9 cellular contexts compared by ENCODE assay signal in the genomic region with DNA sequence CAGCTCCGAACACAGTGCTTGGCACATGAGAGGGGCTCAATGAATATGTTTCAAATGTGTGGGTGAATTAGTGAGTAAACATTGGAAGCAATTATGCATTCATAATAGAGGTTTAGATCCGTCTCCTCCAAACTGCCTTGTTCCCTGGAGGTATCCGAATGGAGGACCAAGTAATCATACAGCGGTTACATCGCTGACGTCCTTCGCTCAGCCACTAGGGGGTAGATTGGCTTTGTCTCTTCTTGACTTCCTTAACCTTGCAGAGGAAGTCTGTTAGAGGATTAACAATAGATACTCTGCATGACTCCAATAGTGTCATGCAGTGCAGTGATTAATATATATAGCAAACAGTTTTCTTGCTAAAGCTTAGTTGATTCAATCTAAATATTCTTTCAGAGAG.
A peak's percentile ranks its signal among the peaks of the same experiment; 100 is the strongest.
DNase-seq lines count a peak whose midpoint lies in the region; ATAC-seq and TF ChIP-seq lines count a peak whose summit lies in the region.
"Had no signal": no experiment of that assay in that cellular context is flagged by ENCODE, and none has a peak within 500 bp of the region (broad histone marks: within the 10 kb centered on the region; RNA-seq: fewer than 3 reads in every experiment).

No MANE protein-coding gene starts in this region.

- POLR2A ChIA-PET in HEK293 (lab: Yijun Ruan, JAX), result no interaction called here

- H3K9me3 ChIP-seq in HEK293 (ENCODE audit: control insufficient read depth, insufficient read depth, low read depth, low read length) (no peaks in the 10 kb centered on the region), cardiac muscle cell (ENCODE audit: low read depth) (no peaks in the 10 kb centered on the region), spleen (no peaks in the 10 kb centered on the region)

- H3K4me3 ChIP-seq in HEK293 (ENCODE audit: low read depth, low read length) (no peak overlapping the region), cardiac muscle cell (no peak overlapping the region), spleen (no peak overlapping the region)

- no peak for ATAC-seq in left colon
- ATAC-seq in HG02884 (IDR thresholded peaks at IDR 0.05; ENCODE audit: unreplicated experiment), result no peak
- no peak for ATAC-seq in HG03159 (IDR thresholded peaks at IDR 0.05; ENCODE audit: unreplicated experiment)

- intact Hi-C loops in spleen (cut with DNase I; ENCODE audit: low total_unique reads) (no loop called here), left colon (cut with DNase I, micrococcal nuclease) (no loop called here)

- no peaks in the 10 kb centered on the region for H3K27me3 ChIP-seq in cardiac muscle cell
- H3K27me3 ChIP-seq in spleen (replicated peaks in 1 of 7), result no peaks in the 10 kb centered on the region

- TF ChIP-seq POLR2A in spleen (IDR thresholded peaks at IDR 0.05), result no peak

- WGBS in spleen, 5 donors, result 56 to 75% (median 74%) methylated on average over 7 of the region's 7 CpGs

- H3K36me3 ChIP-seq in HEK293 (ENCODE audit: control insufficient read depth in 2 of 2, insufficient read depth in 1 of 2, low read length in 2 of 2) (no peaks in the 10 kb centered on the region), cardiac muscle cell (no peaks in the 10 kb centered on the region), spleen (peaks cover 0 to 9% (median 0%) of the 10 kb centered on the region in 6 donors)

- CTCF ChIA-PET in HEK293 (lab: Yijun Ruan, JAX), result interaction anchor here (0.5 to 2.4 kb wide), 13 partner anchors 8 to 1158 kb away, joined by 3 to 16 read pairs (median 3); no protein-coding TSS in a partner anchor

- H3K4me1 ChIP-seq in HEK293 (ENCODE audit: control insufficient read depth, insufficient read depth, low read length) (no peaks in the 10 kb centered on the region; the same call in 1 of the 2 replicates), cardiac muscle cell (ENCODE audit: low read depth) (no peaks in the 10 kb centered on the region), spleen (no peaks in the 10 kb centered on the region)

- H3K27ac ChIP-seq in HEK293 (ENCODE audit: extremely low read depth, low read depth, low read length) (no peak overlapping the region), cardiac muscle cell (no peak overlapping the region), spleen (no peak overlapping the region)
- H3K27ac ChIP-seq: epithelial cell of prostate had no signal

- DNase-seq in AG08395 (ENCODE audit: low spot score) (peak; percentile 64), RPMI8226 (peak; percentile 30), cardiac muscle cell (ENCODE audit: low read depth in 1 of 2, low spot score in 1 of 2) (peak; percentile 66 to 69), spleen (no peak), left colon (no peak)

- TF ChIP-seq CTCF in HEK293 (tag by site-specific recombination; IDR thresholded peaks at IDR 0.05), result no peak
- TF ChIP-seq CTCF in cardiac muscle cell (IDR thresholded peaks at IDR 0.05; ENCODE audit: low read depth, low read length), result peak; percentile 71
- TF ChIP-seq CTCF in spleen (IDR thresholded peaks at IDR 0.05 in 8 of 11, conservative IDR thresholded peaks at IDR 0.05 in 3 of 11), result peak in 8 of 11 experiments; percentile 8 to 55 (median 45)

TF ChIP-seq in HEK293, 187 proteins besides CTCF, POLR2A, EP300 and RAD21:
- TF ChIP-seq, protein P1, sequence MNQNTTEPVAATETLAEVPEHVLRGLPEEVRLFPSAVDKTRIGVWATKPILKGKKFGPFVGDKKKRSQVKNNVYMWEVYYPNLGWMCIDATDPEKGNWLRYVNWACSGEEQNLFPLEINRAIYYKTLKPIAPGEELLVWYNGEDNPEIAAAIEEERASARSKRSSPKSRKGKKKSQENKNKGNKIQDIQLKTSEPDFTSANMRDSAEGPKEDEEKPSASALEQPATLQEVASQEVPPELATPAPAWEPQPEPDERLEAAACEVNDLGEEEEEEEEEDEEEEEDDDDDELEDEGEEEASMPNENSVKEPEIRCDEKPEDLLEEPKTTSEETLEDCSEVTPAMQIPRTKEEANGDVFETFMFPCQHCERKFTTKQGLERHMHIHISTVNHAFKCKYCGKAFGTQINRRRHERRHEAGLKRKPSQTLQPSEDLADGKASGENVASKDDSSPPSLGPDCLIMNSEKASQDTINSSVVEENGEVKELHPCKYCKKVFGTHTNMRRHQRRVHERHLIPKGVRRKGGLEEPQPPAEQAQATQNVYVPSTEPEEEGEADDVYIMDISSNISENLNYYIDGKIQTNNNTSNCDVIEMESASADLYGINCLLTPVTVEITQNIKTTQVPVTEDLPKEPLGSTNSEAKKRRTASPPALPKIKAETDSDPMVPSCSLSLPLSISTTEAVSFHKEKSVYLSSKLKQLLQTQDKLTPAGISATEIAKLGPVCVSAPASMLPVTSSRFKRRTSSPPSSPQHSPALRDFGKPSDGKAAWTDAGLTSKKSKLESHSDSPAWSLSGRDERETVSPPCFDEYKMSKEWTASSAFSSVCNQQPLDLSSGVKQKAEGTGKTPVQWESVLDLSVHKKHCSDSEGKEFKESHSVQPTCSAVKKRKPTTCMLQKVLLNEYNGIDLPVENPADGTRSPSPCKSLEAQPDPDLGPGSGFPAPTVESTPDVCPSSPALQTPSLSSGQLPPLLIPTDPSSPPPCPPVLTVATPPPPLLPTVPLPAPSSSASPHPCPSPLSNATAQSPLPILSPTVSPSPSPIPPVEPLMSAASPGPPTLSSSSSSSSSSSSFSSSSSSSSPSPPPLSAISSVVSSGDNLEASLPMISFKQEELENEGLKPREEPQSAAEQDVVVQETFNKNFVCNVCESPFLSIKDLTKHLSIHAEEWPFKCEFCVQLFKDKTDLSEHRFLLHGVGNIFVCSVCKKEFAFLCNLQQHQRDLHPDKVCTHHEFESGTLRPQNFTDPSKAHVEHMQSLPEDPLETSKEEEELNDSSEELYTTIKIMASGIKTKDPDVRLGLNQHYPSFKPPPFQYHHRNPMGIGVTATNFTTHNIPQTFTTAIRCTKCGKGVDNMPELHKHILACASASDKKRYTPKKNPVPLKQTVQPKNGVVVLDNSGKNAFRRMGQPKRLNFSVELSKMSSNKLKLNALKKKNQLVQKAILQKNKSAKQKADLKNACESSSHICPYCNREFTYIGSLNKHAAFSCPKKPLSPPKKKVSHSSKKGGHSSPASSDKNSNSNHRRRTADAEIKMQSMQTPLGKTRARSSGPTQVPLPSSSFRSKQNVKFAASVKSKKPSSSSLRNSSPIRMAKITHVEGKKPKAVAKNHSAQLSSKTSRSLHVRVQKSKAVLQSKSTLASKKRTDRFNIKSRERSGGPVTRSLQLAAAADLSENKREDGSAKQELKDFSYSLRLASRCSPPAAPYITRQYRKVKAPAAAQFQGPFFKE (tag by site-specific recombination; IDR thresholded peaks at IDR 0.05; ENCODE audit: borderline replicate concordance), result no peak
- TF ChIP-seq ZNF654 (tag by site-specific recombination; IDR thresholded peaks at IDR 0.05; ENCODE audit: low read depth) (peak; percentile 26; the same call in 1 of the 2 replicates), SETDB1 (IDR thresholded peaks at IDR 0.05; ENCODE audit: insufficient read length, low read length) (no peak), ZNF707 (tag by site-specific recombination; IDR thresholded peaks at IDR 0.05) (no peak)
- TF ChIP-seq, protein P2, sequence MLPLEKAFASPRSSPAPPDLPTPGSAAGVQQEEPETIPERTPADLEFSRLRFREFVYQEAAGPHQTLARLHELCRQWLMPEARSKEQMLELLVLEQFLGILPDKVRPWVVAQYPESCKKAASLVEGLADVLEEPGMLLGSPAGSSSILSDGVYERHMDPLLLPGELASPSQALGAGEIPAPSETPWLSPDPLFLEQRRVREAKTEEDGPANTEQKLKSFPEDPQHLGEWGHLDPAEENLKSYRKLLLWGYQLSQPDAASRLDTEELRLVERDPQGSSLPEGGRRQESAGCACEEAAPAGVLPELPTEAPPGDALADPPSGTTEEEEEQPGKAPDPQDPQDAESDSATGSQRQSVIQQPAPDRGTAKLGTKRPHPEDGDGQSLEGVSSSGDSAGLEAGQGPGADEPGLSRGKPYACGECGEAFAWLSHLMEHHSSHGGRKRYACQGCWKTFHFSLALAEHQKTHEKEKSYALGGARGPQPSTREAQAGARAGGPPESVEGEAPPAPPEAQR (tag by site-specific recombination; IDR thresholded peaks at IDR 0.05), result no peak

Comparison
In these comparisons a context has a peak if more than half of its experiments do, and no peak if none do; other contexts are left out.
1. DNase-seq: peak in AG08395 (single experiment), RPMI8226 (single experiment) and cardiac muscle cell (2 of 2); none in spleen (single experiment) and left colon (0 of 2).